ENCODE assay signal across 8 cellular contexts in the genomic region with DNA sequence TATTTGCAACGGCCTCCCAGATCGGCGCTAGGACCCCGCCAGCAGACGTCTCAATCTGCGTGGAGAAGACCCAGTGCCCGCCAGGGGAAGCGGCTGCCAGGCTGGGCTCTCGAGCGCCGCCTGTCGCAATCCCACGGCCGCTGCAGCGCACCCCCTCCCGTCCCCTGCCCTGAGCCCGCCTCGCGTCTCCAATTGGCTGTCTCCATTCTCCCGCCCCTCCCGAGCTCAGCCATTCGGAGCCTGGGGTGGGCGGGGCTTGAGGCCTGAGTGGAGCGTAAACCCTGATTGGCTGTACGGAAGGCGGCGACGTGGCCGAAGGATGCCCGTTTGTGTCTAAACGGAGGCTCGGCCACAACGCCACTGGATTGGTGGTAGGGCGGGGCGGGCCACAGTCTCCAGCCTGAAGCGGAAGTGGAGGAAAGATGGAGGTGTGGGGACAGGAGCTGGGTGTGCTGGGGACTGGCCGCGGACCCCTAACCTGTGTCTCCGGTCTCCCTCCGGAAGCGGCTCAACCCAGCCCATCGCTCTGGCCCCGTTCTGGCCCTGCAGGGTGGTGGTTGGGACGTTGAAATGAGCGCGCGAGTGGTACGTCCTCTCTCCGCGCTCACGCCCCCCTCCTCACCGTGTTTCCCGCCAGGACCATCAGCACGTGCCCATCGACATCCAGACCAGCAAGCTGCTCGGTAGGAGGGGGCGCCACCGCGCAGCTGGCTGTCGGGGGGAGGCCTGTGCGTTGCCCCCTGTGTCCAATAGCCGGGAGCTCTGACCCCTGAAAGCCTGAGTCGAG. TPM values are rescaled to one million over a fixed set of nuclear protein-coding genes. Genes with fewer than 3 reads are reported as not detected.
DNase-seq lines count a peak whose midpoint lies in the region; ATAC-seq and TF ChIP-seq lines count a peak whose summit lies in the region.

TSS of gene CDK5RAP3 (plus strand) at position 389 of the 787 bp plus-strand sequence. CDS start at position 423, 34 bp downstream.

- peaks cover 12 to 24% of the 10 kb centered on the region in 2 donors for H3K4me1 Mint-ChIP-seq in natural killer cell treated with Interleukin-12 subunit alpha and Interleukin-12 subunit beta and Interleukin-15 and Interleukin-18, amount 100 ng/mL, for 72 hours (ENCODE audit: low read depth in 2 of 2)
- peaks cover 21% of the 10 kb centered on the region for H3K4me1 Mint-ChIP-seq in stimulated activated naive CD8-positive, alpha-beta T cell treated with anti-CD3 and anti-CD28 coated beads, Interleukin-15, Interleukin-2, amounts not matched to agents 100 ng/mL and 50 ng/mL, for 24 hours (ENCODE audit: low read depth)

- ATAC-seq in RWPE2 (ENCODE audit: low read depth), result peak; percentile 91
- peak; percentile 99 for ATAC-seq in natural killer cell treated with Interleukin-12 subunit alpha and Interleukin-12 subunit beta and Interleukin-15 and Interleukin-18, amount 100 ng/mL, for 72 hours

- DNase-seq in EL (peak; percentile 100), GOT3 (lab: John Stamatoyannopoulos, UW) (peak; percentile 98), LNCaP clone FGC (ENCODE audit: low read depth) (peak; percentile 97), RWPE2 (ENCODE audit: low spot score) (peak; percentile 100), fibroblast of peridontal ligament (ENCODE audit: extremely low read depth) (peak; percentile 98)
- DNase-seq in activated T-helper 9 cell treated with anti-CD3 and anti-CD28 coated beads, Interleukin-2, amount 50 U/mL, for 16 hours (ENCODE audit: low read depth), result peak; percentile 99
- peak; percentile 100 for DNase-seq in natural killer cell treated with Interleukin-12 subunit alpha and Interleukin-12 subunit beta and Interleukin-15 and Interleukin-18, amount 100 ng/mL, for 72 hours (ENCODE audit: low spot score)

- H3K4me3 Mint-ChIP-seq in natural killer cell treated with Interleukin-12 subunit alpha and Interleukin-12 subunit beta and Interleukin-15 and Interleukin-18, amount 100 ng/mL, for 72 hours, result peak within 1 kb of the TSS; percentile 88
- peak within 1 kb of the TSS; percentile 92 for H3K4me3 Mint-ChIP-seq in stimulated activated naive CD8-positive, alpha-beta T cell treated with anti-CD3 and anti-CD28 coated beads, Interleukin-15, Interleukin-2, amounts not matched to agents 100 ng/mL and 50 ng/mL, for 24 hours

- H3K4me3 ChIP-seq in LNCaP clone FGC (ENCODE audit: low read depth, low read length), result peak within 1 kb of the TSS; percentile 96
- H3K4me3 ChIP-seq in RWPE2 (ENCODE audit: severe bottlenecking), result peak within 1 kb of the TSS; percentile 66

- peaks cover 0 to 3% of the 10 kb centered on the region in 2 donors for H3K27me3 Mint-ChIP-seq in natural killer cell treated with Interleukin-12 subunit alpha and Interleukin-12 subunit beta and Interleukin-15 and Interleukin-18, amount 100 ng/mL, for 72 hours
- no peaks in the 10 kb centered on the region for H3K27me3 Mint-ChIP-seq in stimulated activated naive CD8-positive, alpha-beta T cell treated with anti-CD3 and anti-CD28 coated beads, Interleukin-15, Interleukin-2, amounts not matched to agents 100 ng/mL and 50 ng/mL, for 24 hours

- H3K4me1 ChIP-seq in RWPE2 (ENCODE audit: insufficient read depth, poor library complexity, severe bottlenecking), result peaks cover 21% of the 10 kb centered on the region

- peak; percentile 97 for TF ChIP-seq CTCF in LNCaP clone FGC (IDR thresholded peaks at IDR 0.05; ENCODE audit: control insufficient read depth, extremely low read depth, insufficient read depth)
- TF ChIP-seq CTCF in RWPE2 (IDR thresholded peaks at IDR 0.05; ENCODE audit: poor library complexity, severe bottlenecking), result peak; percentile 99

- H3K27me3 ChIP-seq in RWPE2 (ENCODE audit: insufficient read depth, poor library complexity, severe bottlenecking), result no peaks in the 10 kb centered on the region

- H3K27ac ChIP-seq in RWPE2 (ENCODE audit: poor library complexity, severe bottlenecking), result peak within 1 kb of the TSS; percentile 40

- peaks cover 11% of the 10 kb centered on the region for H3K36me3 Mint-ChIP-seq in natural killer cell treated with Interleukin-12 subunit alpha and Interleukin-12 subunit beta and Interleukin-15 and Interleukin-18, amount 100 ng/mL, for 72 hours
- H3K36me3 Mint-ChIP-seq in stimulated activated naive CD8-positive, alpha-beta T cell treated with anti-CD3 and anti-CD28 coated beads, Interleukin-15, Interleukin-2, amounts not matched to agents 100 ng/mL and 50 ng/mL, for 24 hours (ENCODE audit: low read depth), result peaks cover 28% of the 10 kb centered on the region

- H3K9me3 Mint-ChIP-seq in natural killer cell treated with Interleukin-12 subunit alpha and Interleukin-12 subunit beta and Interleukin-15 and Interleukin-18, amount 100 ng/mL, for 72 hours, result no peaks in the 10 kb centered on the region
- no peaks in the 10 kb centered on the region for H3K9me3 Mint-ChIP-seq in stimulated activated naive CD8-positive, alpha-beta T cell treated with anti-CD3 and anti-CD28 coated beads, Interleukin-15, Interleukin-2, amounts not matched to agents 100 ng/mL and 50 ng/mL, for 24 hours

- H3K36me3 ChIP-seq in RWPE2 (ENCODE audit: low read depth), result peaks cover 30% of the 10 kb centered on the region

- H3K9me3 ChIP-seq in RWPE2 (ENCODE audit: severe bottlenecking), result no peaks in the 10 kb centered on the region

- peak within 1 kb of the TSS; percentile 90 to 91 for H3K27ac Mint-ChIP-seq in natural killer cell treated with Interleukin-12 subunit alpha and Interleukin-12 subunit beta and Interleukin-15 and Interleukin-18, amount 100 ng/mL, for 72 hours
- H3K27ac Mint-ChIP-seq in stimulated activated naive CD8-positive, alpha-beta T cell treated with anti-CD3 and anti-CD28 coated beads, Interleukin-15, Interleukin-2, amounts not matched to agents 100 ng/mL and 50 ng/mL, for 24 hours, result peak within 1 kb of the TSS; percentile 87

RNA-seq across cellular contexts. Expression of gene CDK5RAP3, which starts in this region (rescaled TPM):
- 100 to 1,000 TPM; 150 to 278 TPM for total RNA-seq in natural killer cell treated with Interleukin-12 subunit alpha and Interleukin-12 subunit beta and Interleukin-15 and Interleukin-18, amount 100 ng/mL, for 72 hours

Comparison
In these comparisons a context has a peak if more than half of its experiments do, and no peak if none do; other contexts are left out.
1. Peak in every context shown above with its lines: DNase-seq, ATAC-seq, H3K4me3 ChIP-seq and H3K27ac ChIP-seq.